14 cellular contexts compared by ENCODE assay signal in the genomic region with DNA sequence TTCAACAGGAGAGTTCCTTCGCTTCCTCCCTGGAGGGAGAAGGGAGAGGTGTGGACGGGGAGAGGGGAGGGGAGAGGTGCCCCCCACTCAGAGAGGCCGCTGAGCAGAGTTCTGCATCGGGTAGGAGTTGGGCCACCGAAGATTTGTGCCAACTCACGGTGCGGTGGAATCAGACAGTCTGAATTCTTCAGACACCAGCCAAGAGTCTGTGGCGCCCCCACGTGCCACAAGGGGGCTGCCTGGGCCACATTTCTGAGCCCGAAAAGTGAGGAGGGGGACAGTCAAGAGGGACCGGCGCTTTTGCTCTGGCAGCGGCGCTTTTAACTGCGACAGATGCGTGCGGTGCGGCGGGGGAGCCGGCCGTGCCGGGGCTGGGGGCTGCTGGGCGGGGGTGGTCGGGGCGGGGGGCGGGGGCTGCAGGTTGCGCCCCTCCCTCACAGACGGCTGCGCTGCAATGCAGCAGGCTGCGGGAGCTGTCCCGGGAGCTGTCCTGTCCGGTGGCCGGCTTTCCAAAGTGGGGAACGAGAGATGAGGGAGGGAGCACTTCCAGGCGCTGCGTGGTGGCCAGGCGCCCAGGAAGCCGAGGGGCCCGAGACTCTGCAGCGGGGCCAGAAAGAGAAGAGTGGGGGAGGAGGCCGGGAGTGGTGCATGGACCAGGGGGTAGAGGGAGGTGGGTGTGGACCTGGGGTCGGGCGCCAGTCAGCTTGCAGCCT. TPM values are rescaled to one million over a fixed set of nuclear protein-coding genes. Genes with fewer than 3 reads are reported as not detected.
DNase-seq lines count a peak whose midpoint lies in the region; ATAC-seq lines count a peak whose summit lies in the region.
"Had no signal": no experiment of that assay in that cellular context is flagged by ENCODE, and none has a peak within 500 bp of the region (broad histone marks: within the 10 kb centered on the region; RNA-seq: fewer than 3 reads in every experiment).

No MANE protein-coding gene starts in this region.

- H3K36me3 ChIP-seq in HUES64 (ENCODE audit: insufficient read depth, low read length), result no peaks in the 10 kb centered on the region
- no peaks in the 10 kb centered on the region for H3K36me3 ChIP-seq in mesodermal cell (ENCODE audit: control insufficient read depth, insufficient read depth, low read length)

- H3K27me3 ChIP-seq in HUES64 (ENCODE audit: insufficient read depth, low read length), result peaks cover 41% of the 10 kb centered on the region

- H3K27ac ChIP-seq in HUES64 (ENCODE audit: low read depth, low read length) (no peak overlapping the region), mesodermal cell (ENCODE audit: low read depth, low read length, severe bottlenecking) (no peak overlapping the region)
- H3K27ac ChIP-seq: RWPE1 had no signal

- H3K9ac ChIP-seq in HUES64 (ENCODE audit: low read depth, low read length), result no peak overlapping the region

- H3K4me3 ChIP-seq in HUES64 (ENCODE audit: low read length) (peak overlapping the region; percentile 50), mesodermal cell (ENCODE audit: extremely low read depth, insufficient read depth, low read length, poor library complexity, severe bottlenecking) (peak overlapping the region; percentile 18)
- H3K4me3 ChIP-seq: GM12878 had no signal

- no peaks in the 10 kb centered on the region for H3K9me3 ChIP-seq in HUES64 (ENCODE audit: insufficient read depth, low read depth, low read length)
- H3K9me3 ChIP-seq in mesodermal cell (ENCODE audit: control insufficient read depth, low read length), result no peaks in the 10 kb centered on the region

- WGBS in HUES64, result 4% methylated on average over 40 of the region's 43 CpGs
- WGBS in mesodermal cell (ENCODE audit: insufficient coverage in 2 of 2), 2 experiments, result 1 to 10% methylated on average over 10 to 18 of the region's 43 CpGs

- ATAC-seq in GM21515 (IDR thresholded peaks at IDR 0.05; ENCODE audit: unreplicated experiment), result no peak
- no peak for ATAC-seq in GM18861 (IDR thresholded peaks at IDR 0.05; ENCODE audit: unreplicated experiment)
- ATAC-seq: GM12878 had no signal

- DNase-seq in DMS79 (lab: John Stamatoyannopoulos, UW) (peak; percentile 49), dermis blood vessel endothelial cell (peak; percentile 13), NCI-H1048 (lab: John Stamatoyannopoulos, UW) (no peak), T1000 (lab: John Stamatoyannopoulos, UW) (no peak)
- DNase-seq: activated CD4-positive, alpha-beta T cell treated with anti-CD3 and anti-CD28 coated beads, Interleukin-2, amount 50 U/mL, for 48 hours; HCEC 1CT had no signal

- peaks cover 13% of the 10 kb centered on the region; the same call in 1 of the 2 replicates for H3K4me1 ChIP-seq in HUES64 (ENCODE audit: insufficient read depth, low read length)
- H3K4me1 ChIP-seq in mesodermal cell (ENCODE audit: control insufficient read depth, insufficient read depth, low read length, poor library complexity, severe bottlenecking), result peaks cover 12% of the 10 kb centered on the region

RNA-seq across cellular contexts. Expression of gene RTL1, which starts 0.9 kb away (rescaled TPM):
- 0.10 TPM for polyA plus RNA-seq in HUES64 (2013, experiment 1 of 2)
- 0.13 TPM for polyA plus RNA-seq in HUES64 (2013, experiment 2 of 2)
- not detected in 2 replicates for total RNA-seq in dermis blood vessel endothelial cell
- polyA plus RNA-seq in mesodermal cell (2013, experiment 1 of 2), result 0.26 TPM
- polyA plus RNA-seq in mesodermal cell (2013, experiment 2 of 2), result 0.30 TPM
- total RNA-seq: GM12878, HT-29, lower leg skin had no signal
- polyA plus RNA-seq: GM12878 had no signal

Comparison
In these comparisons a context has a peak if more than half of its experiments do, and no peak if none do; other contexts are left out.
1. DNase-seq: peak in DMS79 (single experiment) and dermis blood vessel endothelial cell (single experiment); none in NCI-H1048 (single experiment) and T1000 (single experiment).